Comparison of ENCODE assay signal across 1 cellular context in the genomic region with DNA sequence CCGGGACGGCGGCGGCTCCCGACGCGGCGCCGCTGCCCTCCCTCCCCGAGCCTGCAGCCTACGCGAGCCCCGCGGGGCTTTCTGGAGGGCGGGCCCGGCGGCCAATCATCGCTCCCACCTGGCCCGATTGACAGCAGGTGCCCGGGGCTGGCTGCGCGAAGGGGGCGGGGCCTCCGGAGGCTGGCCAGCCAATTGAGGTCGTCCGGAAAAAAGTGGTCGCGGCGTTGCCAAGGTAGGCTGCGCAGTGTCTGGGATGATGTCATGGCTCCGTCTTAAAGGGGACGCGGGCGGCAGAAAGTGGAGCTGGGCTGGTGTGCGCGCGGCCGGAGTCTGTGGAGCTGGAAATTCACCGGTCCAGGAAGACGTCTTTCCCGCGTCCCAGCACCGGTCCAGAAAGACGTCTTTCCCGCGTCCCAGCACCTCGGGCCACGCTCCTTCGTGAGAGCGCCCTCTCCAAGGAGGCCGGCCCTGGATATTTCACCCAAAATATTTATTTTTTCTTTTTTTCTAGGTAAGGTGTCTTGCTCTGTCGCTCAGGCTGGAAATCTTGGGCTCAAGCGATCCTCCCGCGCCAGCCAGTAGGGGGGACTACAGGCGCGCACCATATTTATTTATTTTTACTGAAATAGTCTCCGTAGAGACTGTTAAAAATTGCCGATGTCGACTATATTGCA.
TF ChIP-seq lines count a peak whose summit lies in the region.

Gene ACTR1B (minus strand): TSS at position 83 of the 674 bp plus-strand sequence. CDS start 154 bp downstream, outside the sequence.

TF ChIP-seq in K562, 482 proteins besides CTCF, POLR2A, EP300 and RAD21 (continued from another document and continues in another):
- TF ChIP-seq CHD7 (IDR thresholded peaks at IDR 0.05; ENCODE audit: low read depth, low read length) (no peak), ESRRA (IDR thresholded peaks at IDR 0.05; ENCODE audit: borderline replicate concordance, low read depth) (peak; percentile 49; the same call in 1 of the 2 replicates), HNRNPL (IDR thresholded peaks at IDR 0.05; ENCODE audit: low read depth, low read length) (no peak), MXI1 (IDR thresholded peaks at IDR 0.05; ENCODE audit: low read depth, low read length) (peak; percentile 60; the same call in 1 of the 2 replicates), ZC3H8 (IDR thresholded peaks at IDR 0.05) (no peak), RHOXF2B (CRISPR knock-in tag; conservative IDR thresholded peaks at IDR 0.05) (no peak), ZNF76 (CRISPR knock-in tag; IDR thresholded peaks at IDR 0.05; ENCODE audit: borderline replicate concordance) (no peak), SNRNP70 (optimal IDR thresholded peaks at IDR 0.05; ENCODE audit: low read depth, low read length) (no peak), MXD1 (CRISPR knock-in tag; IDR thresholded peaks at IDR 0.05; ENCODE audit: borderline replicate concordance, poor library complexity, severe bottlenecking) (no peak), ELK3 (CRISPR knock-in tag; IDR thresholded peaks at IDR 0.05) (no peak), TFAP4 (CRISPR knock-in tag; IDR thresholded peaks at IDR 0.05; ENCODE audit: borderline replicate concordance) (peak; percentile 74), NFATC3 (IDR thresholded peaks at IDR 0.05) (peak; percentile 50; the same call in 1 of the 2 replicates), NFYB (IDR thresholded peaks at IDR 0.05; ENCODE audit: extremely low read depth, insufficient read length) (peak; percentile 70), THRB (CRISPR knock-in tag; conservative IDR thresholded peaks at IDR 0.05) (no peak), ZNF146 (CRISPR knock-in tag; IDR thresholded peaks at IDR 0.05; ENCODE audit: unreplicated experiment) (no peak), ZNF77 (CRISPR knock-in tag; IDR thresholded peaks at IDR 0.05) (no peak), SP1 (CRISPR knock-in tag; IDR thresholded peaks at IDR 0.05) (peak; percentile 55), TARDBP (IDR thresholded peaks at IDR 0.05) (no peak), RFX7 (CRISPR knock-in tag; IDR thresholded peaks at IDR 0.05) (no peak), TCF7L2 (IDR thresholded peaks at IDR 0.05; ENCODE audit: low read depth, low read length) (no peak), TEAD4 (IDR thresholded peaks at IDR 0.05; ENCODE audit: low read length) (no peak), TEAD4 (CRISPR knock-in tag; IDR thresholded peaks at IDR 0.05; ENCODE audit: borderline replicate concordance) (no peak), ETS1 (conservative IDR thresholded peaks at IDR 0.05; ENCODE audit: control insufficient read depth, low read depth, low read length) (0 out of 2 replicates have a peak, but pooled peaks have one; percentile 4), ZNF780A (CRISPR knock-in tag; IDR thresholded peaks at IDR 0.05) (no peak), ATF7 (IDR thresholded peaks at IDR 0.05) (peak; percentile 99), EGR1 (conservative IDR thresholded peaks at IDR 0.05) (0 out of 2 replicates have a peak, but pooled peaks have one; percentile 25), NONO (IDR thresholded peaks at IDR 0.05; ENCODE audit: low read depth in 2 of 2, low read length in 1 of 2) (peak in 1 of 2 experiments; percentile 16; a peak in 1 of 4 replicates), DPF2 (IDR thresholded peaks at IDR 0.05) (peak; percentile 44; the same call in 1 of the 2 replicates), PPARD (CRISPR knock-in tag; IDR thresholded peaks at IDR 0.05) (no peak), POU5F1 (IDR thresholded peaks at IDR 0.05; ENCODE audit: borderline replicate concordance, low read depth, low read length, partially characterized antibody) (no peak), CBFA2T2 (conservative IDR thresholded peaks at IDR 0.05) (no peak), TAF7 (tag; IDR thresholded peaks at IDR 0.05) (peak; percentile 26; the same call in 1 of the 2 replicates), PYGO2 (tag; IDR thresholded peaks at IDR 0.05) (no peak)
- TF ChIP-seq, protein P1, sequence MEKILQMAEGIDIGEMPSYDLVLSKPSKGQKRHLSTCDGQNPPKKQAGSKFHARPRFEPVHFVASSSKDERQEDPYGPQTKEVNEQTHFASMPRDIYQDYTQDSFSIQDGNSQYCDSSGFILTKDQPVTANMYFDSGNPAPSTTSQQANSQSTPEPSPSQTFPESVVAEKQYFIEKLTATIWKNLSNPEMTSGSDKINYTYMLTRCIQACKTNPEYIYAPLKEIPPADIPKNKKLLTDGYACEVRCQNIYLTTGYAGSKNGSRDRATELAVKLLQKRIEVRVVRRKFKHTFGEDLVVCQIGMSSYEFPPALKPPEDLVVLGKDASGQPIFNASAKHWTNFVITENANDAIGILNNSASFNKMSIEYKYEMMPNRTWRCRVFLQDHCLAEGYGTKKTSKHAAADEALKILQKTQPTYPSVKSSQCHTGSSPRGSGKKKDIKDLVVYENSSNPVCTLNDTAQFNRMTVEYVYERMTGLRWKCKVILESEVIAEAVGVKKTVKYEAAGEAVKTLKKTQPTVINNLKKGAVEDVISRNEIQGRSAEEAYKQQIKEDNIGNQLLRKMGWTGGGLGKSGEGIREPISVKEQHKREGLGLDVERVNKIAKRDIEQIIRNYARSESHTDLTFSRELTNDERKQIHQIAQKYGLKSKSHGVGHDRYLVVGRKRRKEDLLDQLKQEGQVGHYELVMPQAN (IDR thresholded peaks at IDR 0.05; ENCODE audit: borderline replicate concordance), result no peak
- TF ChIP-seq, protein P2, sequence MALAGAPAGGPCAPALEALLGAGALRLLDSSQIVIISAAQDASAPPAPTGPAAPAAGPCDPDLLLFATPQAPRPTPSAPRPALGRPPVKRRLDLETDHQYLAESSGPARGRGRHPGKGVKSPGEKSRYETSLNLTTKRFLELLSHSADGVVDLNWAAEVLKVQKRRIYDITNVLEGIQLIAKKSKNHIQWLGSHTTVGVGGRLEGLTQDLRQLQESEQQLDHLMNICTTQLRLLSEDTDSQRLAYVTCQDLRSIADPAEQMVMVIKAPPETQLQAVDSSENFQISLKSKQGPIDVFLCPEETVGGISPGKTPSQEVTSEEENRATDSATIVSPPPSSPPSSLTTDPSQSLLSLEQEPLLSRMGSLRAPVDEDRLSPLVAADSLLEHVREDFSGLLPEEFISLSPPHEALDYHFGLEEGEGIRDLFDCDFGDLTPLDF (CRISPR knock-in tag; IDR thresholded peaks at IDR 0.05), result no peak
- TF ChIP-seq, protein P3, sequence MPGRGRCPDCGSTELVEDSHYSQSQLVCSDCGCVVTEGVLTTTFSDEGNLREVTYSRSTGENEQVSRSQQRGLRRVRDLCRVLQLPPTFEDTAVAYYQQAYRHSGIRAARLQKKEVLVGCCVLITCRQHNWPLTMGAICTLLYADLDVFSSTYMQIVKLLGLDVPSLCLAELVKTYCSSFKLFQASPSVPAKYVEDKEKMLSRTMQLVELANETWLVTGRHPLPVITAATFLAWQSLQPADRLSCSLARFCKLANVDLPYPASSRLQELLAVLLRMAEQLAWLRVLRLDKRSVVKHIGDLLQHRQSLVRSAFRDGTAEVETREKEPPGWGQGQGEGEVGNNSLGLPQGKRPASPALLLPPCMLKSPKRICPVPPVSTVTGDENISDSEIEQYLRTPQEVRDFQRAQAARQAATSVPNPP (IDR thresholded peaks at IDR 0.05; ENCODE audit: borderline replicate concordance, insufficient read depth, insufficient read length), result no peak
